ENCODE assay signal across 8 cellular contexts in genomic region chr18:57819671-57820460, GRCh38. TPM values are rescaled to one million over a fixed set of nuclear protein-coding genes. Genes with fewer than 3 reads are reported as not detected.
DNase-seq lines count a peak whose midpoint lies in the region; ATAC-seq and TF ChIP-seq lines count a peak whose summit lies in the region.
"Had no signal": no experiment of that assay in that cellular context is flagged by ENCODE, and none has a peak within 500 bp of the region (broad histone marks: within the 10 kb centered on the region; RNA-seq: fewer than 3 reads in every experiment).

No MANE protein-coding gene starts in this region.

- intact Hi-C loops in upper lobe of right lung (cut with DNase I), result no loop called here

- ATAC-seq in GM19372 (IDR thresholded peaks at IDR 0.05; ENCODE audit: low read depth, unreplicated experiment) (peak; percentile 88), upper lobe of right lung (peak; percentile 83), HG03521 (IDR thresholded peaks at IDR 0.05; ENCODE audit: unreplicated experiment) (no peak)
- peak; percentile 44 for ATAC-seq in activated T-helper 17 cell treated with anti-CD3 and anti-CD28 coated beads, Interleukin-2, amount 50 U/mL, for 72 hours (replicated peaks)

- H3K4me1 ChIP-seq in upper lobe of right lung, result peaks cover 4% of the 10 kb centered on the region

- H3K27me3 ChIP-seq in upper lobe of right lung, result no peaks in the 10 kb centered on the region
- H3K27me3 ChIP-seq: neutrophil had no signal

- H3K9me3 ChIP-seq in upper lobe of right lung, result no peaks in the 10 kb centered on the region
- H3K9me3 ChIP-seq: neutrophil had no signal

- peaks cover 13% of the 10 kb centered on the region for H3K27me3 Mint-ChIP-seq in activated T-helper 17 cell treated with anti-CD3 and anti-CD28 coated beads, Interleukin-2, amount 50 U/mL, for 72 hours

- H3K4me1 Mint-ChIP-seq in activated T-helper 17 cell treated with anti-CD3 and anti-CD28 coated beads, Interleukin-2, amount 50 U/mL, for 72 hours, result no peaks in the 10 kb centered on the region

- no peaks in the 10 kb centered on the region for H3K36me3 ChIP-seq in upper lobe of right lung
- H3K36me3 ChIP-seq: neutrophil had no signal

- peak overlapping the region; percentile 20 for H3K27ac ChIP-seq in upper lobe of right lung
- H3K27ac ChIP-seq: neutrophil had no signal

- no peak overlapping the region for H3K4me3 Mint-ChIP-seq in activated T-helper 17 cell treated with anti-CD3 and anti-CD28 coated beads, Interleukin-2, amount 50 U/mL, for 72 hours

- no peak overlapping the region for H3K27ac Mint-ChIP-seq in activated T-helper 17 cell treated with anti-CD3 and anti-CD28 coated beads, Interleukin-2, amount 50 U/mL, for 72 hours

- peak; percentile 91 for DNase-seq in LHCN-M2 (ENCODE audit: low read depth)
- peak; percentile 94 for DNase-seq in iris pigment epithelial cell (ENCODE audit: low read depth)
- DNase-seq in upper lobe of right lung, result peak; percentile 69
- no peak for DNase-seq in activated CD4-positive, alpha-beta T cell treated with anti-CD3 and anti-CD28 coated beads, Interleukin-2, amount 50 U/mL, for 4 hours

- H3K4me3 ChIP-seq in upper lobe of right lung, result no peak overlapping the region

- H3K9me3 Mint-ChIP-seq in activated T-helper 17 cell treated with anti-CD3 and anti-CD28 coated beads, Interleukin-2, amount 50 U/mL, for 72 hours, result no peaks in the 10 kb centered on the region

- H3K36me3 Mint-ChIP-seq in activated T-helper 17 cell treated with anti-CD3 and anti-CD28 coated beads, Interleukin-2, amount 50 U/mL, for 72 hours (ENCODE audit: low read depth), result no peaks in the 10 kb centered on the region

- TF ChIP-seq CTCF in upper lobe of right lung (IDR thresholded peaks at IDR 0.05), result no peak

RNA-seq across cellular contexts. Expression of gene ATP8B1, which starts 16.8 kb away (rescaled TPM):
- 5.6 and 8.5 TPM in 2 replicates for total RNA-seq in LHCN-M2 (2014; rRNA removed)
- polyA plus RNA-seq in LHCN-M2 (2012), result 17.4 TPM
- total RNA-seq in activated T-helper 17 cell treated with anti-CD3 and anti-CD28 coated beads, Interleukin-2, amount 50 U/mL, for 72 hours, result not detected
- total RNA-seq in upper lobe of right lung, result 30.7 TPM

Comparison
In these comparisons a context has a peak if more than half of its experiments do, and no peak if none do; other contexts are left out.
1. DNase-seq: peak in LHCN-M2 (single experiment), iris pigment epithelial cell (single experiment) and upper lobe of right lung (single experiment); none in activated CD4-positive, alpha-beta T cell treated with anti-CD3 and anti-CD28 coated beads, Interleukin-2, amount 50 U/mL, for 4 hours (0 of 2).